ENCODE assay signal across 36 cellular contexts in the genomic region with DNA sequence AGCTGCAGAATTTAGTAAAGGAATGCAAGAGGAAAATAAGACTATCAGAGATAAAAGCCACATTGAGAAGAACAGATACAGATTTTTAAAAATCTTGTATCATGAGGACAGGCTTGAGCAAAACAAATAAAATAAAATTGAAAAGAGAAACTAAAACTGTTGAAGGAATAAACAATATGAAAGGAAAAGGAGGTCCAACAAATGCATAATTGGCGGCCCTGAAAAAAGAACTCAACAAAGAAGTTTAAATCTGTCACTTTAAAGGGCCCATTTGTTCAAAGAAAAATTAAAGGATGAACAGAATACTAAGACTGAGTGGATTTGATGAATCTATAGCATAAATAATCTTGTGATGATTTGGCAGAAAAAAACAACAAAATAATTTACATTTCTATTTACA. TPM values are rescaled to one million over a fixed set of nuclear protein-coding genes. Genes with fewer than 3 reads are reported as not detected.
"Had no signal": no experiment of that assay in that cellular context is flagged by ENCODE, and none has a peak within 500 bp of the region (broad histone marks: within the 10 kb centered on the region; RNA-seq: fewer than 3 reads in every experiment).

No MANE protein-coding gene starts in this region.

- H3K4me3 Mint-ChIP-seq: activated CD4-positive, alpha-beta memory T cell treated with anti-CD3 and anti-CD28 coated beads for 36 hours; activated CD4-positive, alpha-beta T cell treated with anti-CD3 and anti-CD28 coated beads, Interleukin-2, amount 10 ng/mL, durations not matched to agents 24 days and 14 days; activated T-cell treated with anti-CD3 and anti-CD28 coated beads, Interleukin-2, amount 50 U/mL, for 24 hours; activated T-helper 17 cell treated with anti-CD3 and anti-CD28 coated beads, Interleukin-2, amount 50 U/mL, for 72 hours; central memory CD8-positive, alpha-beta T cell; mesothelial cell of epicardium; naive thymus-derived CD4-positive, alpha-beta T cell; neural progenitor cell; stimulated activated memory B cell treated with anti-CD40 and anti-IgM and Interleukin-4, amounts not matched to agents 10 μg/mL and 1 μg/mL and 100 μg/mL, for 72 hours; stimulated activated naive CD8-positive, alpha-beta T cell treated with anti-CD3 and anti-CD28 coated beads, Interleukin-15, amount 100 ng/mL, for 72 hours had no signal

- H3K4me1 ChIP-seq: foreskin keratinocyte, heart right ventricle, left ventricle myocardium inferior, neural progenitor cell, parathyroid adenoma, psoas muscle, thyroid gland, upper lobe of left lung, vagina had no signal

- H3K27me3 ChIP-seq: foreskin keratinocyte, heart right ventricle, neural progenitor cell, thyroid gland, upper lobe of left lung, vagina had no signal

- H3K4me1 Mint-ChIP-seq: activated CD4-positive, alpha-beta T cell treated with anti-CD3 and anti-CD28 coated beads, Interleukin-2, amount 10 ng/mL, durations not matched to agents 24 days and 14 days; activated T-helper 17 cell treated with anti-CD3 and anti-CD28 coated beads, Interleukin-2, amount 50 U/mL, for 72 hours; central memory CD8-positive, alpha-beta T cell; mesothelial cell of epicardium; naive thymus-derived CD4-positive, alpha-beta T cell; neural progenitor cell; stimulated activated memory B cell treated with anti-CD40 and anti-IgM and Interleukin-4, amounts not matched to agents 10 μg/mL and 1 μg/mL and 100 μg/mL, for 72 hours; stimulated activated naive CD8-positive, alpha-beta T cell treated with anti-CD3 and anti-CD28 coated beads, Interleukin-15, amount 100 ng/mL, for 72 hours had no signal

- H3K27me3 Mint-ChIP-seq: activated CD4-positive, alpha-beta T cell treated with anti-CD3 and anti-CD28 coated beads, Interleukin-2, amount 10 ng/mL, durations not matched to agents 24 days and 14 days; activated T-helper 17 cell treated with anti-CD3 and anti-CD28 coated beads, Interleukin-2, amount 50 U/mL, for 72 hours; stimulated activated memory B cell treated with anti-CD40 and anti-IgM and Interleukin-4, amounts not matched to agents 10 μg/mL and 1 μg/mL and 100 μg/mL, for 72 hours had no signal

- DNase-seq: activated CD4-positive, alpha-beta memory T cell treated with anti-CD3 and anti-CD28 coated beads for 36 hours; activated CD4-positive, alpha-beta T cell treated with anti-CD3 and anti-CD28 coated beads, Interleukin-2, amount 10 ng/mL, durations not matched to agents 24 days and 14 days; activated CD4-positive, CD25-positive, alpha-beta regulatory T cell treated with anti-CD3 and anti-CD28 coated beads, Interleukin-2, amount 50 U/mL, for 72 hours; activated CD8-positive, alpha-beta memory T cell treated with anti-CD3 and anti-CD28 coated beads, Interleukin-2, amount 50 U/mL, for 4 hours; activated gamma-delta T cell treated with Interleukin-2 at 50 U/mL for 16 hours; activated naive CD4-positive, alpha-beta T cell treated with anti-CD3 and anti-CD28 coated beads, Interleukin-2, amount 50 U/mL, for 16 hours; activated T-cell treated with anti-CD3 and anti-CD28 coated beads, Interleukin-2, amount 50 U/mL, for 24 hours; anterior cingulate cortex; dermis blood vessel endothelial cell; effector CD4-positive, alpha-beta T cell; heart right ventricle; islet precursor cell; left ventricle myocardium inferior; naive thymus-derived CD4-positive, alpha-beta T cell; occipital lobe; psoas muscle; stimulated activated CD4-positive, alpha-beta T cell treated with anti-CD3 and anti-CD28 coated beads, Interleukin-1b, Interleukin-23, amount 100 ng/mL, for 48 hours; stimulated activated CD4-positive, alpha-beta T cell treated with anti-CD3 and anti-CD28 coated beads, Interleukin-4, amount 100 ng/mL, for 4 hours; stimulated activated CD8-positive, alpha-beta memory T cell treated with anti-CD3 and anti-CD28 coated beads, Interleukin-4, amount 100 ng/mL, for 48 hours; stimulated activated naive CD8-positive, alpha-beta T cell treated with anti-CD3 and anti-CD28 coated beads, Interleukin-15, amount 100 ng/mL, for 72 hours; substantia nigra; T-helper 2 cell; thyroid gland; upper lobe of left lung had no signal

- H3K4me3 ChIP-seq: heart right ventricle, left ventricle myocardium inferior, lung, neural progenitor cell, psoas muscle, smooth muscle cell, thyroid gland, upper lobe of left lung, vagina had no signal

- H2AFZ ChIP-seq: neural progenitor cell, parathyroid adenoma had no signal

- ATAC-seq: activated T-helper 17 cell treated with anti-CD3 and anti-CD28 coated beads, Interleukin-2, amount 50 U/mL, for 72 hours; foreskin keratinocyte; heart right ventricle; naive thymus-derived CD4-positive, alpha-beta T cell; psoas muscle; stimulated activated memory B cell treated with anti-CD40 and anti-IgM and Interleukin-4, amounts not matched to agents 10 μg/mL and 1 μg/mL and 100 μg/mL, for 72 hours; stimulated activated naive CD8-positive, alpha-beta T cell treated with anti-CD3 and anti-CD28 coated beads, Interleukin-15, amount 100 ng/mL, for 72 hours had no signal

- H3K36me3 Mint-ChIP-seq: mesothelial cell of epicardium, neural progenitor cell had no signal

- H3K9me3 ChIP-seq: thyroid gland, vagina had no signal

- H3K79me2 ChIP-seq: parathyroid adenoma had no signal

- H3K36me3 ChIP-seq: heart right ventricle, left ventricle myocardium inferior, neural progenitor cell, thyroid gland, upper lobe of left lung, vagina had no signal

- H3K4me2 ChIP-seq: neural progenitor cell, smooth muscle cell had no signal

- H3K27ac ChIP-seq: foreskin keratinocyte, heart right ventricle, left ventricle myocardium inferior, neural progenitor cell, parathyroid adenoma, psoas muscle, thyroid gland, upper lobe of left lung, vagina had no signal

- H3K27ac Mint-ChIP-seq: activated CD4-positive, alpha-beta memory T cell treated with anti-CD3 and anti-CD28 coated beads for 36 hours; activated CD4-positive, alpha-beta T cell treated with anti-CD3 and anti-CD28 coated beads, Interleukin-2, amount 10 ng/mL, durations not matched to agents 24 days and 14 days; activated T-cell treated with anti-CD3 and anti-CD28 coated beads, Interleukin-2, amount 50 U/mL, for 24 hours; activated T-helper 17 cell treated with anti-CD3 and anti-CD28 coated beads, Interleukin-2, amount 50 U/mL, for 72 hours; mesothelial cell of epicardium; naive thymus-derived CD4-positive, alpha-beta T cell; neural progenitor cell; stimulated activated memory B cell treated with anti-CD40 and anti-IgM and Interleukin-4, amounts not matched to agents 10 μg/mL and 1 μg/mL and 100 μg/mL, for 72 hours; stimulated activated naive CD8-positive, alpha-beta T cell treated with anti-CD3 and anti-CD28 coated beads, Interleukin-15, amount 100 ng/mL, for 72 hours had no signal

RNA-seq across cellular contexts. Expression of a gene that starts 36.5 kb away (rescaled TPM):
- total RNA-seq: activated CD4-positive, alpha-beta memory T cell treated with anti-CD3 and anti-CD28 coated beads for 36 hours; activated CD4-positive, alpha-beta T cell treated with anti-CD3 and anti-CD28 coated beads, Interleukin-2, amount 10 ng/mL, durations not matched to agents 24 days and 14 days; activated CD8-positive, alpha-beta memory T cell treated with anti-CD3 and anti-CD28 coated beads for 36 hours; activated T-helper 17 cell treated with anti-CD3 and anti-CD28 coated beads, Interleukin-2, amount 50 U/mL, for 72 hours; dermis blood vessel endothelial cell; epithelial cell of proximal tubule; foreskin keratinocyte; heart right ventricle; left ventricle myocardium inferior; mesothelial cell of epicardium; naive thymus-derived CD4-positive, alpha-beta T cell; psoas muscle; thyroid gland; upper lobe of left lung had no signal
- polyA plus RNA-seq: naive thymus-derived CD4-positive, alpha-beta T cell had no signal
